15 cellular contexts compared by ENCODE assay signal in genomic region chr1:26779093-26779668, GRCh38. TPM values are rescaled to one million over a fixed set of nuclear protein-coding genes. Genes with fewer than 3 reads are reported as not detected.
DNase-seq lines count a peak whose midpoint lies in the region; ATAC-seq, FAIRE-seq and TF ChIP-seq lines count a peak whose summit lies in the region.
"Had no signal": no experiment of that assay in that cellular context is flagged by ENCODE, and none has a peak within 500 bp of the region (broad histone marks: within the 10 kb centered on the region; RNA-seq: fewer than 3 reads in every experiment).

No MANE protein-coding gene starts in this region.

- H3K36me3 ChIP-seq in astrocyte (ENCODE audit: insufficient read depth, low read length), result peaks cover 67% of the 10 kb centered on the region
- peaks cover 56 to 90% of the 10 kb centered on the region in 2 experiments for H3K36me3 ChIP-seq in mesenchymal stem cell (ENCODE audit: control insufficient read depth in 1 of 2, insufficient read depth in 2 of 2, low read depth in 1 of 2, low read length in 2 of 2)

- ATAC-seq in HG02870 (IDR thresholded peaks at IDR 0.05; ENCODE audit: unreplicated experiment), result no peak
- ATAC-seq: Right ventricle myocardium inferior had no signal

- H3K23ac ChIP-seq in mesenchymal stem cell (ENCODE audit: low read length in 2 of 2), result no peak overlapping the region

- whole genome bisulfite sequencing in mesenchymal stem cell, result 94% methylated on average over 11 of the region's 11 CpGs

- H3K4me3 ChIP-seq in astrocyte (ENCODE audit: insufficient read depth, low read depth, low read length) (no peak overlapping the region), mesenchymal stem cell (ENCODE audit: insufficient read depth in 1 of 2, low read depth in 1 of 2, low read length in 2 of 2) (no peak overlapping the region)
- H3K4me3 ChIP-seq: left ventricle myocardium inferior, neural progenitor cell had no signal

- FAIRE-seq in astrocyte (lab: Jason Lieb, UNC), result no peak
- FAIRE-seq: H54 had no signal

- H3K4me1 Mint-ChIP-seq in activated CD4-positive, alpha-beta memory T cell treated with anti-CD3 and anti-CD28 coated beads for 36 hours (ENCODE audit: low read depth), result peaks cover 30% of the 10 kb centered on the region
- H3K4me1 Mint-ChIP-seq in activated CD4-positive, alpha-beta memory T cell treated with anti-CD3 and anti-CD28 coated beads, Interleukin-2, amount 10 ng/mL, durations not matched to agents 7 days and 5 days, result peaks cover 12% of the 10 kb centered on the region
- H3K4me1 Mint-ChIP-seq in astrocyte (ENCODE audit: low read depth, unreplicated experiment), result peaks cover 24% of the 10 kb centered on the region
- H3K4me1 Mint-ChIP-seq in progenitor cell of endocrine pancreas (ENCODE audit: low read depth), result peaks cover 12% of the 10 kb centered on the region

- no peak overlapping the region for H3K4ac ChIP-seq in mesenchymal stem cell (ENCODE audit: low read depth in 1 of 2, low read length in 2 of 2)

- CTCF ChIA-PET in activated CD4-positive, alpha-beta memory T cell treated with anti-CD3 and anti-CD28 coated beads for 36 hours (lab: Charles Lee), result interaction anchor here (1.8 kb wide), 1 partner anchor 9 kb away, joined by 9 read pairs; the partner anchor contains the start of gene PIGV
- CTCF ChIA-PET in activated CD4-positive, alpha-beta memory T cell treated with anti-CD3 and anti-CD28 coated beads, Interleukin-2, amount 10 ng/mL, durations not matched to agents 7 days and 5 days (lab: Charles Lee), result interaction anchor here (0.6 to 1.1 kb wide), 4 partner anchors 25 to 279 kb away, joined by 3 to 4 read pairs (median 3); no protein-coding TSS in a partner anchor

- no peak overlapping the region for H4K91ac ChIP-seq in mesenchymal stem cell (ENCODE audit: low read length)

- peaks cover 41% of the 10 kb centered on the region for H3K79me1 ChIP-seq in mesenchymal stem cell (replicated peaks; ENCODE audit: low read length, poor library complexity, severe bottlenecking)

- peak overlapping the region; percentile 11 for H3K27ac Mint-ChIP-seq in activated CD4-positive, alpha-beta memory T cell treated with anti-CD3 and anti-CD28 coated beads for 36 hours
- H3K27ac Mint-ChIP-seq in activated CD4-positive, alpha-beta memory T cell treated with anti-CD3 and anti-CD28 coated beads, Interleukin-2, amount 10 ng/mL, durations not matched to agents 7 days and 5 days, result no peak overlapping the region
- H3K27ac Mint-ChIP-seq in astrocyte (ENCODE audit: unreplicated experiment), result peak overlapping the region; percentile 20
- H3K27ac Mint-ChIP-seq in progenitor cell of endocrine pancreas, result peak overlapping the region; percentile 37
- H3K27ac Mint-ChIP-seq: neural progenitor cell had no signal

- H3K27me3 ChIP-seq in astrocyte (ENCODE audit: insufficient read depth, low read length) (no peaks in the 10 kb centered on the region), mesenchymal stem cell (ENCODE audit: control insufficient read depth in 1 of 2, insufficient read depth in 1 of 2, low read length in 2 of 2) (no peaks in the 10 kb centered on the region)
- H3K27me3 ChIP-seq: neural progenitor cell had no signal

- intact Hi-C loops in activated CD4-positive, alpha-beta memory T cell treated with anti-CD3 and anti-CD28 coated beads for 36 hours (cut with micrococcal nuclease), result no loop called here

- H3K79me2 ChIP-seq in astrocyte (ENCODE audit: insufficient read depth, low read length), result peaks cover 47% of the 10 kb centered on the region

- no peak overlapping the region for H2BK5ac ChIP-seq in mesenchymal stem cell (ENCODE audit: low read depth, low read length, poor library complexity, severe bottlenecking)

- H3K9me3 Mint-ChIP-seq in activated CD4-positive, alpha-beta memory T cell treated with anti-CD3 and anti-CD28 coated beads for 36 hours, result no peaks in the 10 kb centered on the region
- H3K9me3 Mint-ChIP-seq in activated CD4-positive, alpha-beta memory T cell treated with anti-CD3 and anti-CD28 coated beads, Interleukin-2, amount 10 ng/mL, durations not matched to agents 7 days and 5 days, result no peaks in the 10 kb centered on the region
- H3K9me3 Mint-ChIP-seq in astrocyte (ENCODE audit: unreplicated experiment) (no peaks in the 10 kb centered on the region), progenitor cell of endocrine pancreas (ENCODE audit: low read depth) (no peaks in the 10 kb centered on the region)
- H3K9me3 Mint-ChIP-seq: neural progenitor cell had no signal

- no peak for DNase-seq in activated CD4-positive, alpha-beta memory T cell treated with anti-CD3 and anti-CD28 coated beads for 36 hours
- no peak for DNase-seq in activated CD4-positive, alpha-beta memory T cell treated with anti-CD3 and anti-CD28 coated beads, Interleukin-2, amount 10 ng/mL, durations not matched to agents 7 days and 5 days
- DNase-seq in MV-4-11 (lab: John Stamatoyannopoulos, UW) (peak; percentile 49), astrocyte (ENCODE audit: low read depth) (no peak), progenitor cell of endocrine pancreas (ENCODE audit: low spot score, unreplicated experiment) (no peak), HT-29 (ENCODE audit: low spot score) (no peak), mesenchymal stem cell (no peak)
- DNase-seq: left ventricle myocardium inferior, NCI-H774, T1000 had no signal

- TF ChIP-seq CTCF in astrocyte (IDR thresholded peaks at IDR 0.05; ENCODE audit: insufficient read depth, low read depth, low read length) (no peak), progenitor cell of endocrine pancreas (IDR thresholded peaks at IDR 0.05; ENCODE audit: unreplicated experiment) (no peak)

- no peak overlapping the region for H3K4me3 Mint-ChIP-seq in activated CD4-positive, alpha-beta memory T cell treated with anti-CD3 and anti-CD28 coated beads for 36 hours
- H3K4me3 Mint-ChIP-seq in activated CD4-positive, alpha-beta memory T cell treated with anti-CD3 and anti-CD28 coated beads, Interleukin-2, amount 10 ng/mL, durations not matched to agents 7 days and 5 days, result no peak overlapping the region
- H3K4me3 Mint-ChIP-seq in astrocyte (ENCODE audit: unreplicated experiment), result no peak overlapping the region
- no peak overlapping the region for H3K4me3 Mint-ChIP-seq in progenitor cell of endocrine pancreas (ENCODE audit: low read depth)
- H3K4me3 Mint-ChIP-seq: neural progenitor cell had no signal

- no peaks in the 10 kb centered on the region for H3K27me3 Mint-ChIP-seq in activated CD4-positive, alpha-beta memory T cell treated with anti-CD3 and anti-CD28 coated beads for 36 hours
- no peaks in the 10 kb centered on the region for H3K27me3 Mint-ChIP-seq in activated CD4-positive, alpha-beta memory T cell treated with anti-CD3 and anti-CD28 coated beads, Interleukin-2, amount 10 ng/mL, durations not matched to agents 7 days and 5 days
- no peaks in the 10 kb centered on the region for H3K27me3 Mint-ChIP-seq in astrocyte (ENCODE audit: low read depth, unreplicated experiment)
- no peaks in the 10 kb centered on the region for H3K27me3 Mint-ChIP-seq in progenitor cell of endocrine pancreas

- H2BK15ac ChIP-seq in mesenchymal stem cell (ENCODE audit: low read depth, poor library complexity, severe bottlenecking), result no peak overlapping the region

- H2AK5ac ChIP-seq in mesenchymal stem cell (ENCODE audit: low read length, severe bottlenecking), result no peak overlapping the region

- no peak overlapping the region for H3K4me2 ChIP-seq in astrocyte (ENCODE audit: low read length)
- no peak overlapping the region for H3K4me2 ChIP-seq in mesenchymal stem cell (ENCODE audit: low read length, poor library complexity, severe bottlenecking)
- H3K4me2 ChIP-seq: neural progenitor cell had no signal

- no peak overlapping the region for H4K8ac ChIP-seq in mesenchymal stem cell (ENCODE audit: low read length)

- H3K14ac ChIP-seq in mesenchymal stem cell (ENCODE audit: low read length in 2 of 2), result no peak overlapping the region

- H2BK12ac ChIP-seq in mesenchymal stem cell (ENCODE audit: low read length in 2 of 2), result peak overlapping the region in 1 of 2 experiments; percentile 15

- H3K18ac ChIP-seq in mesenchymal stem cell (ENCODE audit: low read depth in 1 of 2, low read length in 2 of 2), result no peak overlapping the region

- H3K27ac ChIP-seq in astrocyte (ENCODE audit: low read depth, low read length) (no peak overlapping the region), mesenchymal stem cell (ENCODE audit: low read length, poor library complexity, severe bottlenecking) (no peak overlapping the region)
- H3K27ac ChIP-seq: HL-60, left ventricle myocardium inferior, neural progenitor cell had no signal

- no peak overlapping the region for H2BK120ac ChIP-seq in mesenchymal stem cell (ENCODE audit: low read depth, low read length)

- no peak overlapping the region for H3K9ac ChIP-seq in astrocyte (ENCODE audit: low read length)
- no peak overlapping the region for H3K9ac ChIP-seq in mesenchymal stem cell (ENCODE audit: low read length)
- H3K9ac ChIP-seq: neural progenitor cell had no signal

- peaks cover 7% of the 10 kb centered on the region for H3K4me1 ChIP-seq in astrocyte (ENCODE audit: insufficient read depth, low read length)
- peaks cover 8% of the 10 kb centered on the region for H3K4me1 ChIP-seq in mesenchymal stem cell (ENCODE audit: control insufficient read depth, insufficient read depth, low read depth, low read length)

- H3K9me3 ChIP-seq in astrocyte (ENCODE audit: insufficient read depth, low read depth, low read length), result no peaks in the 10 kb centered on the region
- no peaks in the 10 kb centered on the region for H3K9me3 ChIP-seq in mesenchymal stem cell (ENCODE audit: control insufficient read depth, low read length)
- H3K9me3 ChIP-seq: left ventricle myocardium inferior had no signal

- H2AFZ ChIP-seq in astrocyte (ENCODE audit: low read depth, low read length) (no peak overlapping the region), mesenchymal stem cell (ENCODE audit: low read depth, low read length) (no peak overlapping the region)
- H2AFZ ChIP-seq: neural progenitor cell had no signal

- peaks cover 57% of the 10 kb centered on the region for H3K36me3 Mint-ChIP-seq in activated CD4-positive, alpha-beta memory T cell treated with anti-CD3 and anti-CD28 coated beads for 36 hours
- peaks cover 77% of the 10 kb centered on the region for H3K36me3 Mint-ChIP-seq in activated CD4-positive, alpha-beta memory T cell treated with anti-CD3 and anti-CD28 coated beads, Interleukin-2, amount 10 ng/mL, durations not matched to agents 7 days and 5 days (ENCODE audit: low read depth)
- H3K36me3 Mint-ChIP-seq in astrocyte (ENCODE audit: low read depth, unreplicated experiment) (peaks cover 31% of the 10 kb centered on the region), progenitor cell of endocrine pancreas (ENCODE audit: insufficient read depth) (peaks cover 40% of the 10 kb centered on the region)

- H4K20me1 ChIP-seq in astrocyte (ENCODE audit: insufficient read depth, low read length), result peaks cover 16% of the 10 kb centered on the region

- POLR2A ChIA-PET in activated CD4-positive, alpha-beta memory T cell treated with anti-CD3 and anti-CD28 coated beads for 36 hours (lab: Charles Lee), result interaction anchor here (0.6 to 1.1 kb wide), 2 partner anchors 17 to 35 kb away, joined by 3 read pairs; no protein-coding TSS in a partner anchor
- POLR2A ChIA-PET in activated CD4-positive, alpha-beta memory T cell treated with anti-CD3 and anti-CD28 coated beads, Interleukin-2, amount 10 ng/mL, durations not matched to agents 7 days and 5 days (lab: Charles Lee), result interaction anchor here (0.8 to 3.8 kb wide), 5 partner anchors 9 to 174 kb away, joined by 3 to 15 read pairs (median 3); partner anchors contain the start of gene PIGV

RNA-seq across cellular contexts. Expression of gene PIGV, which starts 8.6 kb away (rescaled TPM):
- 10 to 100 TPM; 15.1 to 15.3 TPM for total RNA-seq in activated CD4-positive, alpha-beta memory T cell treated with anti-CD3 and anti-CD28 coated beads for 36 hours
- total RNA-seq in activated CD4-positive, alpha-beta memory T cell treated with anti-CD3 and anti-CD28 coated beads, Interleukin-2, amount 10 ng/mL, durations not matched to agents 7 days and 5 days, result 10 to 100 TPM; 16.6 to 16.9 TPM
- total RNA-seq in astrocyte (7.9 and 10.6 TPM in 2 replicates), progenitor cell of endocrine pancreas (10.2 and 12.1 TPM in 2 replicates)
- total RNA-seq in HT-29 (2014; rRNA removed; shearing (Covaris generic)), result 16.8 and 20.0 TPM in 2 replicates
- 8.1 TPM for polyA plus RNA-seq in mesenchymal stem cell (2013, experiment 1 of 2)
- 8.6 TPM for polyA plus RNA-seq in mesenchymal stem cell (2013, experiment 2 of 2)

RNA-seq across cellular contexts. Expression of gene ZDHHC18, which starts 47.3 kb away (rescaled TPM):
- total RNA-seq in activated CD4-positive, alpha-beta memory T cell treated with anti-CD3 and anti-CD28 coated beads for 36 hours, result 10 to 100 TPM; 60.2 to 63.5 TPM
- total RNA-seq in activated CD4-positive, alpha-beta memory T cell treated with anti-CD3 and anti-CD28 coated beads, Interleukin-2, amount 10 ng/mL, durations not matched to agents 7 days and 5 days, result 10 to 100 TPM; 73.3 to 76.3 TPM
- total RNA-seq in astrocyte (22.3 and 22.6 TPM in 2 replicates), progenitor cell of endocrine pancreas (22.9 and 26.1 TPM in 2 replicates)
- total RNA-seq in HT-29 (2014; rRNA removed; shearing (Covaris generic)), result 22.9 and 30.0 TPM in 2 replicates
- polyA plus RNA-seq in mesenchymal stem cell (2013, experiment 1 of 2), result 24.7 TPM
- polyA plus RNA-seq in mesenchymal stem cell (2013, experiment 2 of 2), result 24.1 TPM
